14 cellular contexts compared by ENCODE assay signal in the genomic region with DNA sequence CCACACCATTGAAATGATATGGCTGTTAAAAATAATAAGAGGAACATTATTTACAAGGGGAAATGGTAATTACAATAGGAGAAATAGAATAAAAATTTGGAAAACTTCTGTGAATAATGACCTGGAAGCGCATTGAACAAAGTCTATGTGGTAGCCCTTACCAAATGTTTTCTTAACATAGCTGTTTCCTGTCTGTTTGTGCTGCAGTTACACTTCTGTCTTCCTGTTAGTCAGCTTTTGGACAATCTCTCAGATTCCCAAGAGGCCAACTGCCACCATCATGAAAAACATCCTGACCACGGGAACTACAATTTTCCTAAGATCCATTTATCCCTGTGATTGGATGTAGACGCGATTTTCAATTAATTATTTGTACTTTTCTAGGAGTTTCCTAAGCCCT.
DNase-seq lines count a peak whose midpoint lies in the region; ATAC-seq and TF ChIP-seq lines count a peak whose summit lies in the region.
"Had no signal": no experiment of that assay in that cellular context is flagged by ENCODE, and none has a peak within 500 bp of the region (broad histone marks: within the 10 kb centered on the region; RNA-seq: fewer than 3 reads in every experiment).

No MANE protein-coding gene starts in this region.

- peaks cover 8 to 38% (median 20%) of the 10 kb centered on the region in 10 experiments for H3K4me1 ChIP-seq in BLaER1 treated with 17β-estradiol and CSF1 and Interleukin-3, amounts not matched to agents 10 nM and 100 nM
- H3K4me1 ChIP-seq in mammary epithelial cell (ENCODE audit: insufficient read depth, low read length) (peaks cover 3% of the 10 kb centered on the region), transverse colon (peaks cover 0 to 18% (median 7%) of the 10 kb centered on the region in 4 donors)

- no peaks in the 10 kb centered on the region for H3K36me3 ChIP-seq in BLaER1 treated with 17β-estradiol and CSF1 and Interleukin-3, amounts not matched to agents 10 nM and 100 nM
- H3K36me3 ChIP-seq in mammary epithelial cell (ENCODE audit: insufficient read depth, low read length) (no peaks in the 10 kb centered on the region), transverse colon (no peaks in the 10 kb centered on the region)

- H3K4me3 Mint-ChIP-seq in mesothelial cell of epicardium: no peak overlapping the region

- peaks cover 27% of the 10 kb centered on the region for H3K9me3 Mint-ChIP-seq in mesothelial cell of epicardium
- H3K9me3 Mint-ChIP-seq: activated T-helper 2 cell treated with anti-CD3 and anti-CD28 coated beads, Interferon-gamma antibody, Interleukin-2, Interleukin-4, amounts not matched to agents 10 μg/mL and 5 μg/mL and 100 μg/mL, durations not matched to agents 14 hours and 24 hours and 36 hours had no signal

- ATAC-seq in HG02885 (IDR thresholded peaks at IDR 0.05; ENCODE audit: poor library complexity, unreplicated experiment): no peak
- ATAC-seq in GM19397 (IDR thresholded peaks at IDR 0.05; ENCODE audit: unreplicated experiment): no peak
- ATAC-seq: HCT116 had no signal

- peak; percentile 21 for DNase-seq in MV-4-11 (lab: John Stamatoyannopoulos, UW)
- DNase-seq in mammary epithelial cell: no peak
- no peak for DNase-seq in mesothelial cell of epicardium (ENCODE audit: low spot score in 2 of 2, unreplicated experiment in 2 of 2)
- no peak for DNase-seq in epidermal melanocyte (ENCODE audit: insufficient read length, low spot score)
- DNase-seq in transverse colon: no peak
- DNase-seq: activated CD4-positive, alpha-beta T cell treated with anti-CD3 and anti-CD28 coated beads, Interleukin-2, amount 50 U/mL, for 48 hours; NCI-H345; PC-9; stimulated activated CD4-positive, alpha-beta T cell treated with anti-CD3 and anti-CD28 coated beads, Interleukin-1b, Interleukin-23, amount 100 ng/mL, for 48 hours had no signal

- in situ Hi-C loops in mammary epithelial cell (cut with MboI; ENCODE audit: low sequenced_read_pairs in 2 of 2) (loop anchor here in 1 of 2 donors (25.0 kb wide), 1 partner anchor 760 kb away; the partner anchor contains the start of gene MARCKS), transverse colon (cut with MboI; ENCODE audit: low pct_ligation_motif_present in 1 of 4, low pct_unique_long_range_greater_than_20kb in 1 of 4, low sequenced_read_pairs in 3 of 4) (no loop called here)

- no peaks in the 10 kb centered on the region for H3K79me2 ChIP-seq in mammary epithelial cell (ENCODE audit: insufficient read depth, low read length)

- no peaks in the 10 kb centered on the region for H3K9me3 ChIP-seq in BLaER1 treated with 17β-estradiol and CSF1 and Interleukin-3, amounts not matched to agents 10 nM and 100 nM (replicated peaks in 1 of 11)
- H3K9me3 ChIP-seq in mammary epithelial cell (replicated peaks; ENCODE audit: insufficient read depth, low read length) (no peaks in the 10 kb centered on the region), transverse colon (no peaks in the 10 kb centered on the region)

- no peak for TF ChIP-seq POLR2A in transverse colon (IDR thresholded peaks at IDR 0.05)

- H3K36me3 Mint-ChIP-seq in mesothelial cell of epicardium: peaks cover 1% of the 10 kb centered on the region

- peak overlapping the region in 9 of 11 experiments; percentile 8 to 72 (median 59); a peak in 16 of 22 replicates for H3K27ac ChIP-seq in BLaER1 treated with 17β-estradiol and CSF1 and Interleukin-3, amounts not matched to agents 10 nM and 100 nM
- H3K27ac ChIP-seq in mammary epithelial cell (ENCODE audit: insufficient read depth, low read depth, low read length): no peak overlapping the region
- no peak overlapping the region for H3K27ac ChIP-seq in transverse colon
- H3K27ac ChIP-seq: PC-9 had no signal

- H3K27me3 ChIP-seq in BLaER1 treated with 17β-estradiol and CSF1 and Interleukin-3, amounts not matched to agents 10 nM and 100 nM: no peaks in the 10 kb centered on the region
- H3K27me3 ChIP-seq in mammary epithelial cell (ENCODE audit: insufficient read depth, low read length) (no peaks in the 10 kb centered on the region), transverse colon (no peaks in the 10 kb centered on the region)

- WGBS in mammary epithelial cell (ENCODE audit: low coverage, missing lambda C conversion rate): 94% methylated on average over 4 of the region's 4 CpGs
- 71 to 72% methylated on average over 3 to 4 of the region's 4 CpGs for WGBS in transverse colon (ENCODE audit: low coverage in 1 of 2), 2 donors

- CTCF ChIA-PET in mammary epithelial cell (lab: Charles Lee; ENCODE audit: low non-redundant PET): no interaction called here

- H3K27ac Mint-ChIP-seq in mesothelial cell of epicardium: peak overlapping the region; percentile 64
- H3K27ac Mint-ChIP-seq: activated T-helper 2 cell treated with anti-CD3 and anti-CD28 coated beads, Interferon-gamma antibody, Interleukin-2, Interleukin-4, amounts not matched to agents 10 μg/mL and 5 μg/mL and 100 μg/mL, durations not matched to agents 14 hours and 24 hours and 36 hours had no signal

- H2AFZ ChIP-seq in mammary epithelial cell (ENCODE audit: low read depth, low read length): peak overlapping the region; percentile 42
- H2AFZ ChIP-seq: PC-9 had no signal

- H3K4me2 ChIP-seq in BLaER1 treated with 17β-estradiol and CSF1 and Interleukin-3, amounts not matched to agents 10 nM and 100 nM: peak overlapping the region; percentile 35 to 87 (median 64); a peak in 21 of 22 replicates
- H3K4me2 ChIP-seq in mammary epithelial cell (ENCODE audit: insufficient read depth, low read depth, low read length): no peak overlapping the region
- H3K4me2 ChIP-seq: PC-9 had no signal

- H3K4me3 ChIP-seq in BLaER1 treated with 17β-estradiol and CSF1 and Interleukin-3, amounts not matched to agents 10 nM and 100 nM: no peak overlapping the region
- H3K4me3 ChIP-seq in mammary epithelial cell (replicated peaks in 1 of 3; ENCODE audit: insufficient read depth in 1 of 3, low read depth in 2 of 3, low read length in 3 of 3) (no peak overlapping the region), transverse colon (no peak overlapping the region)
- H3K4me3 ChIP-seq: PC-9 had no signal

- no peak for TF ChIP-seq EP300 in transverse colon (IDR thresholded peaks at IDR 0.05; ENCODE audit: low read depth)

- BruUV-seq in mammary epithelial cell (replicated peaks; lab: Mats Ljungman, UMichigan): no TSS peak

- H3K9ac ChIP-seq in BLaER1 treated with 17β-estradiol and CSF1 and Interleukin-3, amounts not matched to agents 10 nM and 100 nM: no peak overlapping the region; a peak in 1 of 22 replicates
- H3K9ac ChIP-seq in mammary epithelial cell (ENCODE audit: insufficient read depth, low read length): no peak overlapping the region

- H3K4me1 Mint-ChIP-seq in mesothelial cell of epicardium: peaks cover 13% of the 10 kb centered on the region

- intact Hi-C loops in mammary epithelial cell (cut with micrococcal nuclease) (no loop called here), transverse colon (cut with DNase I; ENCODE audit: low total_unique reads) (no loop called here)

- H3K27me3 Mint-ChIP-seq in mesothelial cell of epicardium (ENCODE audit: low read depth): no peaks in the 10 kb centered on the region

- no peak for TF ChIP-seq CTCF in mammary epithelial cell (conservative IDR thresholded peaks at IDR 0.05 in 1 of 2, IDR thresholded peaks at IDR 0.05 in 1 of 2; ENCODE audit: extremely low read depth in 1 of 2, insufficient read depth in 1 of 2, low read depth in 1 of 2, low read length in 2 of 2)
- TF ChIP-seq CTCF in mesothelial cell of epicardium (IDR thresholded peaks at IDR 0.05; ENCODE audit: unreplicated experiment): no peak
- TF ChIP-seq CTCF in transverse colon (IDR thresholded peaks at IDR 0.05): no peak

- no peaks in the 10 kb centered on the region for H4K20me1 ChIP-seq in BLaER1 treated with 17β-estradiol and CSF1 and Interleukin-3, amounts not matched to agents 10 nM and 100 nM
- H4K20me1 ChIP-seq in mammary epithelial cell (ENCODE audit: insufficient read depth, low read length): no peaks in the 10 kb centered on the region

- dilution Hi-C loops in mammary epithelial cell (cut with HindIII; ENCODE audit: low sequenced_read_pairs): no loop called here

Comparison
In these comparisons a context has a peak if more than half of its experiments do, and no peak if none do; other contexts are left out.
1. H3K27ac ChIP-seq: peak in BLaER1 treated with 17β-estradiol and CSF1 and Interleukin-3, amounts not matched to agents 10 nM and 100 nM (9 of 11); none in mammary epithelial cell (single experiment) and transverse colon (0 of 4).